In the genomic region with DNA sequence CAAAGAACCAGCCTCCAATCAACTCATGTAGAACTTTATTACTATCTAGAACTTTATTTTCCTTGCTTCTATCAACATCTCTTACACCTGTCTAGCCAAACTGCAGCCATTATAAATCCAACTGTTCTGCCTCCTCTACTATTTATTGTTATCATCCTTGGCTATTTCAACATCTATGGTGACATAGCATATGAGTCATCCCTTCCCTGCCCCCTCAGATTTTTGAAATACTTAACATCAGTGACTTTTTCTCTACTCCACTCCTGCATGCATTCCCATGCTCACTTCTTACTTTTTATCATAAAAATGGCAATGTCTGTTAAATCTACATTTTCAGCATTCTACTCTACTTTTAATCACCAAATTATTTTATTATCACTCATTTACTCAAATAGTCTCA, we compare ENCODE assay signal across 22 cellular contexts.
A peak's percentile ranks its signal among the peaks of the same experiment; 100 is the strongest.
DNase-seq lines count a peak whose midpoint lies in the region; ATAC-seq and TF ChIP-seq lines count a peak whose summit lies in the region.
"Had no signal": no experiment of that assay in that cellular context is flagged by ENCODE, and none has a peak within 500 bp of the region (broad histone marks: within the 10 kb centered on the region; RNA-seq: fewer than 3 reads in every experiment).

No MANE protein-coding gene starts in this region.

- H3K27ac ChIP-seq in mammary epithelial cell (ENCODE audit: insufficient read depth, low read depth, low read length) = no peak overlapping the region
- H3K27ac ChIP-seq: BLaER1, neural progenitor cell, right atrium auricular region, suprapubic skin had no signal

- dilution Hi-C loops in mammary epithelial cell (cut with HindIII; ENCODE audit: low sequenced_read_pairs) = no loop called here

- H3K4me1 ChIP-seq in mammary epithelial cell (ENCODE audit: insufficient read depth, low read length) = no peaks in the 10 kb centered on the region
- H3K4me1 ChIP-seq: BLaER1, neural progenitor cell, right atrium auricular region, suprapubic skin had no signal

- H3K9me3 ChIP-seq in mammary epithelial cell (replicated peaks; ENCODE audit: insufficient read depth, low read length) = no peaks in the 10 kb centered on the region

- H4K20me1 ChIP-seq in mammary epithelial cell (ENCODE audit: insufficient read depth, low read length) = no peaks in the 10 kb centered on the region
- H4K20me1 ChIP-seq: BLaER1 had no signal

- DNase-seq in EL (peak; percentile 54), MV-4-11 (lab: John Stamatoyannopoulos, UW) (peak; percentile 47), mammary epithelial cell (peak; percentile 10), myocyte (ENCODE audit: low read depth) (peak; percentile 2), DMS153 (lab: John Stamatoyannopoulos, UW) (no peak), C1 segment of cervical spinal cord (lab: John Stamatoyannopoulos, UW) (no peak)
- DNase-seq: activated CD4-positive, alpha-beta memory T cell treated with anti-CD3 and anti-CD28 coated beads for 36 hours; activated naive CD8-positive, alpha-beta T cell treated with anti-CD3 and anti-CD28 coated beads for 36 hours; activated T-cell treated with anti-CD3 and anti-CD28 coated beads, Interleukin-2, amount 50 U/mL, for 4 hours; DMS79 treated with DMSO at 0.1 percent for 48 hours; effector memory CD8-positive, alpha-beta T cell; H9; immature natural killer cell; IMR-90; NCI-H345 had no signal

- H3K36me3 ChIP-seq in mammary epithelial cell (ENCODE audit: insufficient read depth, low read length) = no peaks in the 10 kb centered on the region
- H3K36me3 ChIP-seq: BLaER1, neural progenitor cell, right atrium auricular region, suprapubic skin had no signal

- no peak for ATAC-seq in GM18870 (IDR thresholded peaks at IDR 0.05; ENCODE audit: unreplicated experiment)
- ATAC-seq in GM18873 (IDR thresholded peaks at IDR 0.05; ENCODE audit: low FRiP score, unreplicated experiment) = no peak
- ATAC-seq: activated T-cell treated with anti-CD3 and anti-CD28 coated beads, Interleukin-2, amount 50 U/mL, for 4 hours; effector memory CD8-positive, alpha-beta T cell; SK-N-SH treated with all-trans-retinoic acid at 6 μM for 48 hours had no signal

- CTCF ChIA-PET in mammary epithelial cell (lab: Charles Lee; ENCODE audit: low non-redundant PET) = no interaction called here

- no peak overlapping the region for H2AFZ ChIP-seq in mammary epithelial cell (ENCODE audit: low read depth, low read length)
- H2AFZ ChIP-seq: neural progenitor cell had no signal

- no peak overlapping the region for H3K4me2 ChIP-seq in mammary epithelial cell (ENCODE audit: insufficient read depth, low read depth, low read length)
- H3K4me2 ChIP-seq: BLaER1, neural progenitor cell had no signal

- intact Hi-C loops in mammary epithelial cell (cut with micrococcal nuclease) = no loop called here

- no peak overlapping the region for H3K4me3 ChIP-seq in mammary epithelial cell (replicated peaks in 1 of 3; ENCODE audit: insufficient read depth in 1 of 3, low read depth in 2 of 3, low read length in 3 of 3)
- H3K4me3 ChIP-seq: BLaER1, neural progenitor cell, right atrium auricular region, suprapubic skin had no signal

- in situ Hi-C loops in mammary epithelial cell (cut with MboI; ENCODE audit: low sequenced_read_pairs in 2 of 2) = no loop called here

- no peak for TF ChIP-seq CTCF in mammary epithelial cell (conservative IDR thresholded peaks at IDR 0.05 in 1 of 2, IDR thresholded peaks at IDR 0.05 in 1 of 2; ENCODE audit: extremely low read depth in 1 of 2, insufficient read depth in 1 of 2, low read depth in 1 of 2, low read length in 2 of 2)

- H3K9ac ChIP-seq in mammary epithelial cell (ENCODE audit: insufficient read depth, low read length) = no peak overlapping the region
- H3K9ac ChIP-seq: BLaER1, neural progenitor cell had no signal

- no peaks in the 10 kb centered on the region for H3K27me3 ChIP-seq in mammary epithelial cell (ENCODE audit: insufficient read depth, low read length)
- H3K27me3 ChIP-seq: BLaER1, neural progenitor cell, right atrium auricular region, suprapubic skin had no signal

- H3K79me2 ChIP-seq in mammary epithelial cell (ENCODE audit: insufficient read depth, low read length) = no peaks in the 10 kb centered on the region

- no TSS peak for BruUV-seq in mammary epithelial cell (replicated peaks; lab: Mats Ljungman, UMichigan)

Comparison
In these comparisons a context has a peak if more than half of its experiments do, and no peak if none do; other contexts are left out.
1. DNase-seq: peak in EL (single experiment), MV-4-11 (single experiment), mammary epithelial cell (single experiment) and myocyte (single experiment); none in DMS153 (single experiment) and C1 segment of cervical spinal cord (0 of 14).